Comparison of ENCODE assay signal across 22 cellular contexts in genomic region chr3:98655666-98656065, GRCh38.
A peak's percentile ranks its signal among the peaks of the same experiment; 100 is the strongest.
DNase-seq lines count a peak whose midpoint lies in the region; ATAC-seq, FAIRE-seq and TF ChIP-seq lines count a peak whose summit lies in the region.
"Had no signal": no experiment of that assay in that cellular context is flagged by ENCODE, and none has a peak within 500 bp of the region (broad histone marks: within the 10 kb centered on the region; RNA-seq: fewer than 3 reads in every experiment).

No MANE protein-coding gene starts in this region.

- no peak overlapping the region for H3K9ac ChIP-seq in astrocyte (ENCODE audit: low read length)

- H4K20me1 ChIP-seq in astrocyte (ENCODE audit: insufficient read depth, low read length): no peaks in the 10 kb centered on the region

- intact Hi-C loops in heart right ventricle (cut with DNase I) (no loop called here), upper lobe of right lung (cut with DNase I) (no loop called here)

- WGBS in heart right ventricle, 2 donors: 33 to 35% methylated on average over 3 of the region's 3 CpGs

- H3K36me3 Mint-ChIP-seq in astrocyte (ENCODE audit: low read depth, unreplicated experiment): no peaks in the 10 kb centered on the region
- H3K36me3 Mint-ChIP-seq: natural killer cell had no signal

- H3K36me3 ChIP-seq in heart right ventricle (no peaks in the 10 kb centered on the region), right atrium auricular region (no peaks in the 10 kb centered on the region), astrocyte (ENCODE audit: insufficient read depth, low read length) (no peaks in the 10 kb centered on the region), upper lobe of right lung (no peaks in the 10 kb centered on the region)
- H3K36me3 ChIP-seq: colonic mucosa had no signal

- no peak overlapping the region for H3K4me3 ChIP-seq in heart right ventricle
- H3K4me3 ChIP-seq in right atrium auricular region: no peak overlapping the region
- H3K4me3 ChIP-seq in astrocyte (ENCODE audit: insufficient read depth, low read depth, low read length): no peak overlapping the region
- no peak overlapping the region for H3K4me3 ChIP-seq in upper lobe of right lung
- H3K4me3 ChIP-seq: colonic mucosa had no signal

- peak in 6 of 8 donors; percentile 58 to 95 (median 78) for ATAC-seq in heart right ventricle
- ATAC-seq in upper lobe of right lung: peak; percentile 65
- ATAC-seq in GM19023 (IDR thresholded peaks at IDR 0.05; ENCODE audit: unreplicated experiment): no peak
- ATAC-seq: activated naive CD8-positive, alpha-beta T cell treated with anti-CD3 and anti-CD28 coated beads, Interleukin-2, amount 50 U/mL, for 24 hours; activated T-cell treated with anti-CD3 and anti-CD28 coated beads, Interleukin-2, amount 50 U/mL, for 72 hours; left lobe of liver; natural killer cell; stimulated activated naive CD8-positive, alpha-beta T cell treated with anti-CD3 and anti-CD28 coated beads, Interleukin-15, Interleukin-2, amounts not matched to agents 100 U/mL and 50 U/mL, for 24 hours had no signal

- no peak overlapping the region for H3K4me2 ChIP-seq in astrocyte (ENCODE audit: low read length)

- DNase-seq in heart right ventricle (peak in 1 of 2 donors; percentile 35), right atrium auricular region (ENCODE audit: low spot score) (no peak), astrocyte (ENCODE audit: low read depth) (peak; percentile 60), glomerular endothelial cell (ENCODE audit: extremely low read depth, low read depth, low spot score) (peak; percentile 56), upper lobe of right lung (no peak), NCI-H1436 (lab: John Stamatoyannopoulos, UW) (no peak), NCI-H146 (lab: John Stamatoyannopoulos, UW) (no peak)
- DNase-seq: activated CD4-positive, alpha-beta memory T cell treated with anti-CD3 and anti-CD28 coated beads, Interleukin-2, amount 10 ng/mL, durations not matched to agents 7 days and 5 days; activated naive CD8-positive, alpha-beta T cell treated with anti-CD3 and anti-CD28 coated beads, Interleukin-2, amount 50 U/mL, for 24 hours; activated T-cell treated with anti-CD3 and anti-CD28 coated beads, Interleukin-2, amount 50 U/mL, for 72 hours; colonic mucosa; GDM1; KBM-7; natural killer cell; NCI-H1436 treated with DMSO at 0.1 percent for 48 hours; NCI-H446; stimulated activated naive CD8-positive, alpha-beta T cell treated with anti-CD3 and anti-CD28 coated beads, Interleukin-15, Interleukin-2, amounts not matched to agents 100 U/mL and 50 U/mL, for 24 hours had no signal

- no peak overlapping the region for H3K27ac ChIP-seq in heart right ventricle
- no peak overlapping the region for H3K27ac ChIP-seq in right atrium auricular region
- H3K27ac ChIP-seq in astrocyte (ENCODE audit: low read depth, low read length): no peak overlapping the region
- H3K27ac ChIP-seq in upper lobe of right lung: no peak overlapping the region
- H3K27ac ChIP-seq: colonic mucosa, epithelial cell of prostate, VCaP had no signal

- no peak overlapping the region for H3K4me3 Mint-ChIP-seq in astrocyte (ENCODE audit: unreplicated experiment)
- H3K4me3 Mint-ChIP-seq: activated CD4-positive, alpha-beta memory T cell treated with anti-CD3 and anti-CD28 coated beads, Interleukin-2, amount 10 ng/mL, durations not matched to agents 7 days and 5 days; activated naive CD8-positive, alpha-beta T cell treated with anti-CD3 and anti-CD28 coated beads, Interleukin-2, amount 50 U/mL, for 24 hours; activated T-cell treated with anti-CD3 and anti-CD28 coated beads, Interleukin-2, amount 50 U/mL, for 72 hours; natural killer cell had no signal

- H3K27me3 ChIP-seq in heart right ventricle (peaks cover 0 to 9% (median 3%) of the 10 kb centered on the region in 7 donors), right atrium auricular region (no peaks in the 10 kb centered on the region), astrocyte (ENCODE audit: insufficient read depth, low read length) (peaks cover 9% of the 10 kb centered on the region), upper lobe of right lung (no peaks in the 10 kb centered on the region)
- H3K27me3 ChIP-seq: colonic mucosa had no signal

- TF ChIP-seq CTCF in heart right ventricle (IDR thresholded peaks at IDR 0.05): no peak
- no peak for TF ChIP-seq CTCF in right atrium auricular region (IDR thresholded peaks at IDR 0.05)
- TF ChIP-seq CTCF in astrocyte (IDR thresholded peaks at IDR 0.05; ENCODE audit: insufficient read depth, low read depth, low read length): no peak
- no peak for TF ChIP-seq CTCF in upper lobe of right lung (IDR thresholded peaks at IDR 0.05)

- no peaks in the 10 kb centered on the region for H3K4me1 Mint-ChIP-seq in astrocyte (ENCODE audit: low read depth, unreplicated experiment)
- H3K4me1 Mint-ChIP-seq: activated naive CD8-positive, alpha-beta T cell treated with anti-CD3 and anti-CD28 coated beads, Interleukin-2, amount 50 U/mL, for 24 hours had no signal

- no peak overlapping the region for H2AFZ ChIP-seq in astrocyte (ENCODE audit: low read depth, low read length)

- H3K9me3 Mint-ChIP-seq in astrocyte (ENCODE audit: unreplicated experiment): peaks cover 4% of the 10 kb centered on the region
- H3K9me3 Mint-ChIP-seq: activated CD4-positive, alpha-beta memory T cell treated with anti-CD3 and anti-CD28 coated beads, Interleukin-2, amount 10 ng/mL, durations not matched to agents 7 days and 5 days; activated naive CD8-positive, alpha-beta T cell treated with anti-CD3 and anti-CD28 coated beads, Interleukin-2, amount 50 U/mL, for 24 hours; natural killer cell had no signal

- H3K4me1 ChIP-seq in heart right ventricle: peaks cover 0 to 5% (median 0%) of the 10 kb centered on the region in 9 donors
- no peaks in the 10 kb centered on the region for H3K4me1 ChIP-seq in right atrium auricular region
- no peaks in the 10 kb centered on the region for H3K4me1 ChIP-seq in astrocyte (ENCODE audit: insufficient read depth, low read length)
- H3K4me1 ChIP-seq in upper lobe of right lung: peaks cover 9% of the 10 kb centered on the region
- H3K4me1 ChIP-seq: colonic mucosa had no signal

- H3K9me3 ChIP-seq in heart right ventricle: no peaks in the 10 kb centered on the region
- no peaks in the 10 kb centered on the region for H3K9me3 ChIP-seq in right atrium auricular region
- H3K9me3 ChIP-seq in astrocyte (ENCODE audit: insufficient read depth, low read depth, low read length): no peaks in the 10 kb centered on the region
- H3K9me3 ChIP-seq in upper lobe of right lung: no peaks in the 10 kb centered on the region
- H3K9me3 ChIP-seq: colonic mucosa had no signal

- no peaks in the 10 kb centered on the region for H3K79me2 ChIP-seq in astrocyte (ENCODE audit: insufficient read depth, low read length)

- peaks cover 22% of the 10 kb centered on the region for H3K27me3 Mint-ChIP-seq in astrocyte (ENCODE audit: low read depth, unreplicated experiment)

- H3K27ac Mint-ChIP-seq in astrocyte (ENCODE audit: unreplicated experiment): no peak overlapping the region
- H3K27ac Mint-ChIP-seq: activated CD4-positive, alpha-beta memory T cell treated with anti-CD3 and anti-CD28 coated beads, Interleukin-2, amount 10 ng/mL, durations not matched to agents 7 days and 5 days; activated naive CD8-positive, alpha-beta T cell treated with anti-CD3 and anti-CD28 coated beads, Interleukin-2, amount 50 U/mL, for 24 hours; activated T-cell treated with anti-CD3 and anti-CD28 coated beads, Interleukin-2, amount 50 U/mL, for 72 hours; natural killer cell; progenitor cell of endocrine pancreas had no signal

- no peak for FAIRE-seq in astrocyte (lab: Jason Lieb, UNC)

Comparison
In these comparisons a context has a peak if more than half of its experiments do, and no peak if none do; other contexts are left out.
1. DNase-seq: peak in astrocyte (single experiment) and glomerular endothelial cell (single experiment); none in right atrium auricular region (single experiment), upper lobe of right lung (single experiment), NCI-H1436 (single experiment) and NCI-H146 (single experiment).